In the genomic region with DNA sequence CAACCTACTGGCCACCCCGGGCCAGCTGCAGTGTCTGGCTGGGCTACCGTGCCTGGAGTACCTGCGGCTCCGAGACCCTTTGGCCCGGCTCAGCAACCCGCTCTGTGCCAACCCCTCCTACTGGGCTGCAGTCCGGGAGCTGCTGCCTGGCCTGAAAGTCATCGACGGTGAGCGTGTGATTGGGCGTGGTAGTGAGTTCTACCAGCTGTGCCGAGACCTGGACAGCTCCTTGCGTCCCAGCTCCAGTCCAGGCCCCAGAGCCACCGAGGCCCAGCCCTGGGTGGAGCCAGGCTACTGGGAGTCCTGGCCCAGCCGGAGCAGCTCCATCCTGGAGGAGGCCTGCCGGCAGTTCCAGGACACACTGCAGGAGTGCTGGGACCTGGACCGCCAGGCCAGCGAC, we compare ENCODE assay signal across 1 cellular context.
TF ChIP-seq lines count a peak whose summit lies in the region.

No MANE protein-coding gene starts in this region.

TF ChIP-seq in H1, 55 proteins besides CTCF, POLR2A, EP300 and RAD21:
- TF ChIP-seq BACH1 (IDR thresholded peaks at IDR 0.05; ENCODE audit: low read length) (no peak), ZNF274 (IDR thresholded peaks at IDR 0.05; ENCODE audit: borderline replicate concordance, extremely low read depth, low read length) (no peak), JUN (IDR thresholded peaks at IDR 0.05; ENCODE audit: low read depth, low read length) (no peak), TEAD4 (IDR thresholded peaks at IDR 0.05; ENCODE audit: low read depth, low read length) (no peak), HDAC2 (IDR thresholded peaks at IDR 0.05; ENCODE audit: borderline replicate concordance in 1 of 2, low read depth in 2 of 2, low read length in 2 of 2) (no peak), RNF2 (IDR thresholded peaks at IDR 0.05; ENCODE audit: borderline replicate concordance, low read depth, low read length, missing control alignments, poor library complexity, severe bottlenecking) (no peak), BRCA1 (IDR thresholded peaks at IDR 0.05; ENCODE audit: low read depth, low read length) (no peak), ASH2L (IDR thresholded peaks at IDR 0.05; ENCODE audit: low read length) (no peak), KDM5A (IDR thresholded peaks at IDR 0.05; ENCODE audit: low read length) (no peak), SIX5 (IDR thresholded peaks at IDR 0.05; ENCODE audit: low read depth, low read length) (no peak), EGR1 (IDR thresholded peaks at IDR 0.05; ENCODE audit: borderline replicate concordance, low read depth, low read length) (no peak), CHD2 (IDR thresholded peaks at IDR 0.05; ENCODE audit: low read length) (no peak)
